In genomic region chr5:93120771-93121170, GRCh38 we compare ENCODE assay signal across 31 cellular contexts.
"Had no signal": no experiment of that assay in that cellular context is flagged by ENCODE, and none has a peak within 500 bp of the region (broad histone marks: within the 10 kb centered on the region; RNA-seq: fewer than 3 reads in every experiment).

No MANE protein-coding gene starts in this region.

- H3K4me1 Mint-ChIP-seq: activated CD4-positive, alpha-beta T cell treated with anti-CD3 and anti-CD28 coated beads, Interleukin-2, amount 10 ng/mL, durations not matched to agents 24 days and 14 days; activated naive CD8-positive, alpha-beta T cell treated with anti-CD3 and anti-CD28 coated beads for 36 hours had no signal

- DNase-seq: activated CD4-positive, alpha-beta T cell treated with anti-CD3 and anti-CD28 coated beads, Interleukin-2, amount 10 ng/mL, durations not matched to agents 24 days and 14 days; activated CD4-positive, alpha-beta T cell treated with anti-CD3 and anti-CD28 coated beads, Interleukin-2, amount 50 U/mL, for 4 hours; activated CD8-positive, alpha-beta T cell treated with anti-CD3 and anti-CD28 coated beads for 36 hours; activated naive CD4-positive, alpha-beta T cell treated with anti-CD3 and anti-CD28 coated beads, Interleukin-2, amount 50 U/mL, for 16 hours; activated naive CD8-positive, alpha-beta T cell treated with anti-CD3 and anti-CD28 coated beads for 36 hours; activated T-cell treated with anti-CD3 and anti-CD28 coated beads, Interleukin-2, amount 50 U/mL, for 1 hour; activated T-cell treated with anti-CD3 and anti-CD28 coated beads, Interleukin-2, amount 50 U/mL, for 72 hours; amniotic stem cell; aorta; brain microvascular endothelial cell; central memory CD4-positive, alpha-beta T cell; Kasumi-1; KG1; MG63; NCI-H1048; NCI-H1105 treated with DMSO at 0.1 percent for 48 hours; NCI-H1436; NCI-H1694; NCI-H1930; NCI-H2081 treated with DMSO at 0.1 percent for 48 hours; NCI-H226; NCI-H446 treated with DMSO at 0.1 percent for 48 hours; NCI-H524; NCI-H748 treated with DMSO at 0.1 percent for 48 hours; PC-9; Right ventricle myocardium superior; SW 1271; T-helper 1 cell; T-helper 2 cell; T-helper 9 cell had no signal

- H2AFZ ChIP-seq: PC-9 had no signal

- H3K27ac ChIP-seq: brain microvascular endothelial cell, PC-9 had no signal

- H3K4me3 Mint-ChIP-seq: activated CD4-positive, alpha-beta T cell treated with anti-CD3 and anti-CD28 coated beads, Interleukin-2, amount 10 ng/mL, durations not matched to agents 24 days and 14 days; activated CD8-positive, alpha-beta T cell treated with anti-CD3 and anti-CD28 coated beads for 36 hours; activated naive CD8-positive, alpha-beta T cell treated with anti-CD3 and anti-CD28 coated beads for 36 hours; activated T-cell treated with anti-CD3 and anti-CD28 coated beads, Interleukin-2, amount 50 U/mL, for 72 hours had no signal

- H3K36me3 ChIP-seq: brain microvascular endothelial cell, MG63 had no signal

- H3K4me2 ChIP-seq: PC-9 had no signal

- H3K4me3 ChIP-seq: MG63, PC-9 had no signal

- ATAC-seq: activated CD8-positive, alpha-beta T cell treated with anti-CD3 and anti-CD28 coated beads for 36 hours; activated T-cell treated with anti-CD3 and anti-CD28 coated beads, Interleukin-2, amount 50 U/mL, for 72 hours had no signal

- H3K9me3 ChIP-seq: MG63 had no signal

- H3K27me3 Mint-ChIP-seq: activated CD4-positive, alpha-beta T cell treated with anti-CD3 and anti-CD28 coated beads, Interleukin-2, amount 10 ng/mL, durations not matched to agents 24 days and 14 days; activated CD8-positive, alpha-beta T cell treated with anti-CD3 and anti-CD28 coated beads for 36 hours; activated naive CD8-positive, alpha-beta T cell treated with anti-CD3 and anti-CD28 coated beads for 36 hours had no signal

- H3K36me3 Mint-ChIP-seq: activated naive CD8-positive, alpha-beta T cell treated with anti-CD3 and anti-CD28 coated beads for 36 hours had no signal

- H3K27me3 ChIP-seq: brain microvascular endothelial cell, MG63 had no signal

- H3K9me3 Mint-ChIP-seq: activated CD4-positive, alpha-beta T cell treated with anti-CD3 and anti-CD28 coated beads, Interleukin-2, amount 10 ng/mL, durations not matched to agents 24 days and 14 days; activated CD8-positive, alpha-beta T cell treated with anti-CD3 and anti-CD28 coated beads for 36 hours; activated naive CD8-positive, alpha-beta T cell treated with anti-CD3 and anti-CD28 coated beads for 36 hours; activated T-cell treated with anti-CD3 and anti-CD28 coated beads, Interleukin-2, amount 50 U/mL, for 72 hours; activated T-helper 2 cell treated with anti-CD3 and anti-CD28 coated beads, Interferon-gamma antibody, Interleukin-2, Interleukin-4, amounts not matched to agents 10 μg/mL and 5 μg/mL and 100 μg/mL, durations not matched to agents 14 hours and 24 hours and 36 hours had no signal

- H3K27ac Mint-ChIP-seq: activated CD4-positive, alpha-beta T cell treated with anti-CD3 and anti-CD28 coated beads, Interleukin-2, amount 10 ng/mL, durations not matched to agents 24 days and 14 days; activated CD8-positive, alpha-beta T cell treated with anti-CD3 and anti-CD28 coated beads for 36 hours; activated naive CD8-positive, alpha-beta T cell treated with anti-CD3 and anti-CD28 coated beads for 36 hours; activated T-cell treated with anti-CD3 and anti-CD28 coated beads, Interleukin-2, amount 50 U/mL, for 72 hours; activated T-helper 2 cell treated with anti-CD3 and anti-CD28 coated beads, Interferon-gamma antibody, Interleukin-2, Interleukin-4, amounts not matched to agents 10 μg/mL and 5 μg/mL and 100 μg/mL, durations not matched to agents 14 hours and 24 hours and 36 hours had no signal
